Comparison of ENCODE assay signal across 8 cellular contexts in the genomic region with DNA sequence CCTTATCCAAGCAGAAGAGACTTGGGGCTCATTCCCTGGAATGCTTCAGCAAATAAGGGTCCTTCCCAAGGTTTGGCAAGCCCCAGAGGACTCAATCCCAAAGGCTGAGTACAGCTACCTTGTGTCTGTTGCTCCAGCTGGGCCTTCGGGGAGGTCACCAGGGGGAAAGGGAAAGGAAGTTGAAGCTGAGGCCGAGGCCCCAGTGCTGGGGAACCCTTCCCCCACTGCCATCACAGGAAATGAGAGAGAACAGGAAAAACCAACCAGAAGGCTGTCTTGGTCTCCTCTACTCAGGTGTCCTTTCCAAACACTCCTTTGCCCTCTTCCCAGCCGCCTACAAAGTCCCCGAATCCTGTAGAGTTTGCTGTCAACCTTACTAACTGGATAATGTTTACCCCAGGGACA. TPM values are rescaled to one million over a fixed set of nuclear protein-coding genes. Genes with fewer than 3 reads are reported as not detected.
DNase-seq lines count a peak whose midpoint lies in the region; ATAC-seq, FAIRE-seq and TF ChIP-seq lines count a peak whose summit lies in the region.

No MANE protein-coding gene starts in this region.

- in situ Hi-C loops in transverse colon (cut with MboI; ENCODE audit: low pct_ligation_motif_present in 1 of 4, low pct_unique_long_range_greater_than_20kb in 1 of 4, low sequenced_read_pairs in 3 of 4) = no loop called here

- H3K4me3 ChIP-seq in lower lobe of right lung = peak overlapping the region; percentile 86
- peak overlapping the region in 1 of 4 donors; percentile 32 for H3K4me3 ChIP-seq in transverse colon

- TF ChIP-seq POLR2A in transverse colon (IDR thresholded peaks at IDR 0.05) = no peak

- no peak for FAIRE-seq in D721Med (lab: Jason Lieb, UNC)

- no peak for TF ChIP-seq EP300 in transverse colon (IDR thresholded peaks at IDR 0.05; ENCODE audit: low read depth)

- H3K27ac ChIP-seq in angular gyrus (ENCODE audit: low read depth, low read length) = peak overlapping the region; percentile 80
- peak overlapping the region; percentile 99 for H3K27ac ChIP-seq in lower lobe of right lung
- H3K27ac ChIP-seq in transverse colon = peak overlapping the region; percentile 98 to 99 (median 98)

- DNase-seq in GDM1 (lab: John Stamatoyannopoulos, UW) (peak; percentile 70), NCI-H69 (lab: John Stamatoyannopoulos, UW) (peak; percentile 55), lower lobe of right lung (no peak), transverse colon (peak; percentile 65), D721Med (ENCODE audit: insufficient read length, low spot score) (no peak), NCI-H2107 (lab: John Stamatoyannopoulos, UW) (no peak)

- intact Hi-C loops in lower lobe of right lung (cut with DNase I) = no loop called here
- intact Hi-C loops in transverse colon (cut with DNase I; ENCODE audit: low total_unique reads) = no loop called here

- ATAC-seq in GM21576 (IDR thresholded peaks at IDR 0.05; ENCODE audit: unreplicated experiment) (peak; percentile 30), lower lobe of right lung (no peak)

- WGBS in transverse colon (ENCODE audit: low coverage in 1 of 2), 2 donors = 23% methylated on average over 4 of the region's 4 CpGs; no CpG with 5 or more reads in 1 of the 2 donors

- H3K4me1 ChIP-seq in lower lobe of right lung (peaks cover 85% of the 10 kb centered on the region), transverse colon (peaks cover 58 to 79% (median 76%) of the 10 kb centered on the region in 4 donors)

- H3K9me3 ChIP-seq in lower lobe of right lung = no peaks in the 10 kb centered on the region
- no peaks in the 10 kb centered on the region for H3K9me3 ChIP-seq in transverse colon

- TF ChIP-seq CTCF in lower lobe of right lung (IDR thresholded peaks at IDR 0.05) (no peak), transverse colon (IDR thresholded peaks at IDR 0.05) (no peak), D721Med (IDR thresholded peaks at IDR 0.05; ENCODE audit: insufficient read depth, missing control alignments) (no peak)

- H3K27me3 ChIP-seq in lower lobe of right lung (ENCODE audit: low read depth) (no peaks in the 10 kb centered on the region), transverse colon (no peaks in the 10 kb centered on the region)

- H3K36me3 ChIP-seq in lower lobe of right lung = peaks cover 40% of the 10 kb centered on the region
- H3K36me3 ChIP-seq in transverse colon = peaks cover 0 to 25% (median 10%) of the 10 kb centered on the region in 4 donors

RNA-seq across cellular contexts. Expression of gene CSRNP1, which starts 5.7 kb away (rescaled TPM):
- 55.1 TPM for total RNA-seq in lower lobe of right lung
- 100 to 1,000 TPM in 1 of 4 donors, 10 to 100 TPM in 3; 10.9 to 112 (median 38.4) TPM for total RNA-seq in transverse colon

RNA-seq across cellular contexts. Expression of gene TTC21A, which starts 40.2 kb away (rescaled TPM):
- total RNA-seq in lower lobe of right lung (18.8 TPM), transverse colon (100 to 1,000 TPM in 1 of 4 donors, 10 to 100 TPM in 2, 1 to 10 TPM in 1; 6.8 to 101 (median 30.3) TPM)

RNA-seq across cellular contexts. Expression of gene GORASP1, which starts 40.3 kb away (rescaled TPM):
- total RNA-seq in lower lobe of right lung = 81.6 TPM
- 100 to 1,000 TPM in 1 of 4 donors, 10 to 100 TPM in 3; 86.8 to 135 (median 96.3) TPM for total RNA-seq in transverse colon

RNA-seq across cellular contexts. Expression of gene XIRP1, which starts 44.7 kb away (rescaled TPM):
- total RNA-seq in lower lobe of right lung (not detected), transverse colon (1 to 10 TPM in 1 of 4 donors, under 1 TPM in 1, not detected in 2; 0.40 to 6.0 TPM)

Comparison
In these comparisons a context has a peak if more than half of its experiments do, and no peak if none do; other contexts are left out.
1. DNase-seq: peak in GDM1 (single experiment), NCI-H69 (single experiment) and transverse colon (single experiment); none in lower lobe of right lung (single experiment), D721Med (single experiment) and NCI-H2107 (single experiment).
2. Peak in every context shown above with its lines, with median percentiles within 50 percentile points of each other: H3K27ac ChIP-seq.